In genomic region chr17:63698381-63698885, GRCh38 we compare ENCODE assay signal across 7 cellular contexts. TPM values are rescaled to one million over a fixed set of nuclear protein-coding genes. Genes with fewer than 3 reads are reported as not detected.
DNase-seq lines count a peak whose midpoint lies in the region; ATAC-seq, FAIRE-seq and TF ChIP-seq lines count a peak whose summit lies in the region.

No MANE protein-coding gene starts in this region.

- 68% methylated on average over 17 of the region's 24 CpGs for WGBS in hepatocyte (ENCODE audit: low lambda C conversion rate, missing lambda C conversion rate)

- no peaks in the 10 kb centered on the region for H3K79me2 ChIP-seq in hepatocyte

- no peak overlapping the region for H2AFZ ChIP-seq in hepatocyte

- H3K4me3 Mint-ChIP-seq in activated CD4-positive, alpha-beta memory T cell treated with anti-CD3 and anti-CD28 coated beads for 36 hours, result peak overlapping the region; percentile 88

- H3K4me3 ChIP-seq in hepatocyte, result no peak overlapping the region

- no peaks in the 10 kb centered on the region for H3K9me3 ChIP-seq in hepatocyte (ENCODE audit: low read depth)

- ATAC-seq in GM19467 (IDR thresholded peaks at IDR 0.05; ENCODE audit: unreplicated experiment), result no peak
- ATAC-seq in HG02973 (IDR thresholded peaks at IDR 0.05; ENCODE audit: unreplicated experiment), result no peak
- ATAC-seq in activated CD4-positive, CD25-positive, alpha-beta regulatory T cell treated with anti-CD3 and anti-CD28 coated beads, Interleukin-2, amount 50 U/mL, for 24 hours, result no peak

- H3K4me2 ChIP-seq in hepatocyte, result peak overlapping the region; percentile 94

- intact Hi-C loops in activated CD4-positive, alpha-beta memory T cell treated with anti-CD3 and anti-CD28 coated beads for 36 hours (cut with micrococcal nuclease), result loop anchor here (1.0 to 5.0 kb wide), 5 partner anchors 12 to 809 kb away; partner anchors contain the start of genes CEP95, CYB561, DDX5 and SMARCD2

- no peak for DNase-seq in HTR-8/SVneo (ENCODE audit: insufficient read length, low spot score)
- DNase-seq in activated CD4-positive, alpha-beta memory T cell treated with anti-CD3 and anti-CD28 coated beads for 36 hours, result peak; percentile 64
- DNase-seq in hepatocyte (ENCODE audit: low spot score), result no peak
- peak; percentile 42 for DNase-seq in stimulated activated CD4-positive, alpha-beta T cell treated with anti-CD3 and anti-CD28 coated beads, Interleukin-1b, Interleukin-23, amount 100 ng/mL, for 48 hours

- no peaks in the 10 kb centered on the region for H3K36me3 ChIP-seq in hepatocyte (replicated peaks; ENCODE audit: insufficient read depth, low read depth)

- peak; percentile 63 for FAIRE-seq in HTR-8/SVneo (lab: Jason Lieb, UNC)

- CTCF ChIA-PET in activated CD4-positive, alpha-beta memory T cell treated with anti-CD3 and anti-CD28 coated beads for 36 hours (lab: Charles Lee), result interaction anchor here (0.6 to 3.4 kb wide), 20 partner anchors 10 to 275 kb away, joined by 3 to 27 read pairs (median 4); partner anchors contain the start of genes CCDC47 and MAP3K3

- no peak overlapping the region for H3K27ac ChIP-seq in hepatocyte

- TF ChIP-seq CTCF in hepatocyte (IDR thresholded peaks at IDR 0.05; ENCODE audit: poor library complexity), result no peak

- no peaks in the 10 kb centered on the region for H4K20me1 ChIP-seq in hepatocyte (ENCODE audit: insufficient read depth, poor library complexity, severe bottlenecking)

- peaks cover 29% of the 10 kb centered on the region for H3K36me3 Mint-ChIP-seq in activated CD4-positive, alpha-beta memory T cell treated with anti-CD3 and anti-CD28 coated beads for 36 hours

- POLR2A ChIA-PET in activated CD4-positive, alpha-beta memory T cell treated with anti-CD3 and anti-CD28 coated beads for 36 hours (lab: Charles Lee), result interaction anchor here (0.7 to 3.2 kb wide), 11 partner anchors 10 to 252 kb away, joined by 3 to 22 read pairs (median 3); partner anchors contain the start of genes CCDC47, CYB561 and DDX42

- H3K4me1 ChIP-seq in hepatocyte (ENCODE audit: insufficient read depth), result peaks cover 15% of the 10 kb centered on the region

- peaks cover 57% of the 10 kb centered on the region for H3K4me1 Mint-ChIP-seq in activated CD4-positive, alpha-beta memory T cell treated with anti-CD3 and anti-CD28 coated beads for 36 hours (ENCODE audit: low read depth)

- no peaks in the 10 kb centered on the region for H3K27me3 Mint-ChIP-seq in activated CD4-positive, alpha-beta memory T cell treated with anti-CD3 and anti-CD28 coated beads for 36 hours

- H3K27ac Mint-ChIP-seq in activated CD4-positive, alpha-beta memory T cell treated with anti-CD3 and anti-CD28 coated beads for 36 hours, result peak overlapping the region; percentile 96

- no peaks in the 10 kb centered on the region for H3K9me2 ChIP-seq in hepatocyte (replicated peaks; ENCODE audit: insufficient read depth)

- H3K27me3 ChIP-seq in hepatocyte, result no peaks in the 10 kb centered on the region

- no peaks in the 10 kb centered on the region for H3K9me3 Mint-ChIP-seq in activated CD4-positive, alpha-beta memory T cell treated with anti-CD3 and anti-CD28 coated beads for 36 hours

RNA-seq across cellular contexts. Expression of gene LIMD2, which starts 1.5 kb away (rescaled TPM):
- 100 to 1,000 TPM; 146 to 150 TPM for total RNA-seq in activated CD4-positive, alpha-beta memory T cell treated with anti-CD3 and anti-CD28 coated beads for 36 hours
- total RNA-seq in hepatocyte, result 14.5 and 20.7 TPM in 2 replicates
- polyA plus RNA-seq in hepatocyte, result 31.1 and 35.3 TPM in 2 replicates

RNA-seq across cellular contexts. Expression of gene STRADA, which starts 43.2 kb away (rescaled TPM):
- 10 to 100 TPM; 64.8 to 69.7 TPM for total RNA-seq in activated CD4-positive, alpha-beta memory T cell treated with anti-CD3 and anti-CD28 coated beads for 36 hours
- total RNA-seq in hepatocyte, result 15.3 and 19.9 TPM in 2 replicates
- 24.4 and 27.6 TPM in 2 replicates for polyA plus RNA-seq in hepatocyte

Comparison
In these comparisons a context has a peak if more than half of its experiments do, and no peak if none do; other contexts are left out.
1. DNase-seq: peak in activated CD4-positive, alpha-beta memory T cell treated with anti-CD3 and anti-CD28 coated beads for 36 hours (single experiment) and stimulated activated CD4-positive, alpha-beta T cell treated with anti-CD3 and anti-CD28 coated beads, Interleukin-1b, Interleukin-23, amount 100 ng/mL, for 48 hours (single experiment); none in HTR-8/SVneo (single experiment) and hepatocyte (single experiment).